In the genomic region with DNA sequence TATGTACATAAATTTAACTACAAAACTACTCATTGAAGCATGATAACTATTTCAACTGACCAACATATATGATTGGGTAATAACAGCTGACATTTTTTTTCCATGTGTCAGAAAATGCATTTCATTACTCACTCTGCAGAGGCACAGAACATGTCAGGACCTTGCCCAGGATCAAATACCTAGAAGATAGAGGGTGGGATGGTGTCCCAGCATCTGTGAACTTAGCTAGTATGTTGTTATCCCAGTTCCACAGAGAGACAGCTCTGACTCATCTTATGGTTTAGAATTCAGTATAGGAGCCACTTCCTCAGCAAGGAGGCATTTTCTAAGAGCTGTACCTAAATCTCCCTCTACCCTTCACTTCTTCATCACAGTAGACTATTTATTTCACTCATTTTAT, we compare ENCODE assay signal across 27 cellular contexts.
DNase-seq lines count a peak whose midpoint lies in the region; ATAC-seq, FAIRE-seq and TF ChIP-seq lines count a peak whose summit lies in the region.
"Had no signal": no experiment of that assay in that cellular context is flagged by ENCODE, and none has a peak within 500 bp of the region (broad histone marks: within the 10 kb centered on the region; RNA-seq: fewer than 3 reads in every experiment).

No MANE protein-coding gene starts in this region.

- no peak overlapping the region for H3K4me3 Mint-ChIP-seq in astrocyte (ENCODE audit: unreplicated experiment)
- H3K4me3 Mint-ChIP-seq in naive thymus-derived CD8-positive, alpha-beta T cell, result no peak overlapping the region
- H3K4me3 Mint-ChIP-seq: activated naive CD8-positive, alpha-beta T cell; brain; CD8-positive, alpha-beta memory T cell; endodermal cell; naive B cell; T-helper 17 cell had no signal

- H3K79me2 ChIP-seq in astrocyte (ENCODE audit: insufficient read depth, low read length) (no peaks in the 10 kb centered on the region), smooth muscle cell (ENCODE audit: low read depth) (no peaks in the 10 kb centered on the region)

- H3K27ac Mint-ChIP-seq in activated naive CD4-positive, alpha-beta T cell treated with anti-CD3 and anti-CD28 coated beads, Interleukin-2, amount 50 U/mL, for 72 hours, result no peak overlapping the region
- H3K27ac Mint-ChIP-seq in astrocyte (ENCODE audit: unreplicated experiment), result peak overlapping the region; percentile 96
- peak overlapping the region in 1 of 10 donors; percentile 6 for H3K27ac Mint-ChIP-seq in naive thymus-derived CD8-positive, alpha-beta T cell
- H3K27ac Mint-ChIP-seq: activated naive CD8-positive, alpha-beta T cell; brain; endodermal cell; T-helper 17 cell had no signal

- POLR2A ChIA-PET in naive thymus-derived CD8-positive, alpha-beta T cell (lab: Charles Lee), result no interaction called here

- H3K4me1 Mint-ChIP-seq in astrocyte (ENCODE audit: low read depth, unreplicated experiment), result peaks cover 16% of the 10 kb centered on the region
- H3K4me1 Mint-ChIP-seq in naive thymus-derived CD8-positive, alpha-beta T cell, result peaks cover 0 to 1% (median 0%) of the 10 kb centered on the region in 4 donors
- H3K4me1 Mint-ChIP-seq: brain; CD8-positive, alpha-beta memory T cell; endodermal cell; naive B cell; T-helper 17 cell had no signal

- no peaks in the 10 kb centered on the region for H3K27me3 ChIP-seq in astrocyte (ENCODE audit: insufficient read depth, low read length)
- H3K27me3 ChIP-seq in smooth muscle cell (ENCODE audit: low read depth), result no peaks in the 10 kb centered on the region

- H3K4me2 ChIP-seq in astrocyte (ENCODE audit: low read length) (no peak overlapping the region), smooth muscle cell (no peak overlapping the region)

- H3K36me3 ChIP-seq in astrocyte (ENCODE audit: insufficient read depth, low read length) (no peaks in the 10 kb centered on the region), smooth muscle cell (ENCODE audit: low read depth) (no peaks in the 10 kb centered on the region)
- H3K36me3 ChIP-seq: left ventricle myocardium inferior had no signal

- H3K9me3 Mint-ChIP-seq in activated naive CD4-positive, alpha-beta T cell treated with anti-CD3 and anti-CD28 coated beads, Interleukin-2, amount 50 U/mL, for 72 hours, result peaks cover 0 to 3% of the 10 kb centered on the region in 2 donors
- no peaks in the 10 kb centered on the region for H3K9me3 Mint-ChIP-seq in astrocyte (ENCODE audit: unreplicated experiment)
- H3K9me3 Mint-ChIP-seq in naive thymus-derived CD8-positive, alpha-beta T cell, result peaks cover 0 to 3% (median 0%) of the 10 kb centered on the region in 9 donors
- H3K9me3 Mint-ChIP-seq: brain, endodermal cell had no signal

- H3K4me3 ChIP-seq in astrocyte (ENCODE audit: insufficient read depth, low read depth, low read length) (no peak overlapping the region), fibroblast of pulmonary artery (replicated peaks; ENCODE audit: low read depth, low read length) (no peak overlapping the region), smooth muscle cell (no peak overlapping the region)
- H3K4me3 ChIP-seq: left ventricle myocardium inferior had no signal

- DNase-seq in activated naive CD4-positive, alpha-beta T cell treated with anti-CD3 and anti-CD28 coated beads, Interleukin-2, amount 50 U/mL, for 72 hours (ENCODE audit: low spot score in 2 of 2), result no peak
- no peak for DNase-seq in activated naive CD4-positive, alpha-beta T cell (lab: John Stamatoyannopoulos, UW)
- DNase-seq in astrocyte (ENCODE audit: low read depth), result peak; percentile 54
- peak; percentile 43 for DNase-seq in fibroblast of pulmonary artery (ENCODE audit: low read depth)
- DNase-seq in smooth muscle cell (lab: John Stamatoyannopoulos, UW; ENCODE audit: unreplicated experiment), result no peak
- DNase-seq in RCC 7860 (ENCODE audit: low spot score), result no peak
- DNase-seq in kidney tubule cell (ENCODE audit: low spot score), result no peak
- DNase-seq in naive thymus-derived CD8-positive, alpha-beta T cell, result no peak
- DNase-seq: activated CD4-positive, alpha-beta T cell treated with anti-CD3 and anti-CD28 coated beads for 4 hours; CD8-positive, alpha-beta memory T cell; cortex of kidney; DMS153; endodermal cell; left ventricle myocardium inferior; naive B cell; NCI-H2171 treated with DMSO at 0.1 percent for 48 hours; NCI-H524 treated with DMSO at 0.1 percent for 48 hours; NK-92 treated with Interleukin-12 subunit alpha and Interleukin-12 subunit beta, amount 100 ng/mL, for 24 hours; small intestine; stimulated activated CD4-positive, alpha-beta T cell treated with anti-CD3 and anti-CD28 coated beads, Interleukin-2, amount 100 ng/mL, for 24 hours; T-helper 17 cell had no signal

- no peaks in the 10 kb centered on the region for H3F3A ChIP-seq in smooth muscle cell (ENCODE audit: low read depth)

- H3K9me3 ChIP-seq in astrocyte (ENCODE audit: insufficient read depth, low read depth, low read length) (no peaks in the 10 kb centered on the region), smooth muscle cell (replicated peaks; ENCODE audit: low read depth) (no peaks in the 10 kb centered on the region)
- H3K9me3 ChIP-seq: left ventricle myocardium inferior had no signal

- H3K9ac ChIP-seq in astrocyte (ENCODE audit: low read length) (no peak overlapping the region), smooth muscle cell (ENCODE audit: low read depth) (no peak overlapping the region)

- no peaks in the 10 kb centered on the region for H3K27me3 Mint-ChIP-seq in astrocyte (ENCODE audit: low read depth, unreplicated experiment)
- no peaks in the 10 kb centered on the region for H3K27me3 Mint-ChIP-seq in naive thymus-derived CD8-positive, alpha-beta T cell
- H3K27me3 Mint-ChIP-seq: activated naive CD8-positive, alpha-beta T cell; CD8-positive, alpha-beta memory T cell; naive B cell; T-helper 17 cell had no signal

- H3K27ac ChIP-seq in astrocyte (ENCODE audit: low read depth, low read length), result no peak overlapping the region
- peak overlapping the region; percentile 63 for H3K27ac ChIP-seq in smooth muscle cell (ENCODE audit: low read depth)
- H3K27ac ChIP-seq: left ventricle myocardium inferior had no signal

- H3K4me1 ChIP-seq in astrocyte (ENCODE audit: insufficient read depth, low read length) (no peaks in the 10 kb centered on the region), smooth muscle cell (ENCODE audit: low read depth) (no peaks in the 10 kb centered on the region)
- H3K4me1 ChIP-seq: left ventricle myocardium inferior had no signal

- no peaks in the 10 kb centered on the region for H3K36me3 Mint-ChIP-seq in activated naive CD4-positive, alpha-beta T cell treated with anti-CD3 and anti-CD28 coated beads, Interleukin-2, amount 50 U/mL, for 72 hours
- H3K36me3 Mint-ChIP-seq in astrocyte (ENCODE audit: low read depth, unreplicated experiment), result no peaks in the 10 kb centered on the region
- H3K36me3 Mint-ChIP-seq in naive thymus-derived CD8-positive, alpha-beta T cell, result peaks cover 0 to 3% (median 0%) of the 10 kb centered on the region in 3 donors
- H3K36me3 Mint-ChIP-seq: brain; CD8-positive, alpha-beta memory T cell; naive B cell had no signal

- H2AFZ ChIP-seq in astrocyte (ENCODE audit: low read depth, low read length), result no peak overlapping the region
- H2AFZ ChIP-seq in smooth muscle cell (ENCODE audit: low read depth), result no peak overlapping the region

- peak; percentile 47 to 53 for ATAC-seq in activated naive CD4-positive, alpha-beta T cell treated with anti-CD3 and anti-CD28 coated beads, Interleukin-2, amount 50 U/mL, for 72 hours
- no peak for ATAC-seq in naive thymus-derived CD8-positive, alpha-beta T cell
- ATAC-seq: HCT116, HepG2, T-helper 17 cell had no signal

- no peak for FAIRE-seq in astrocyte (lab: Jason Lieb, UNC)
- FAIRE-seq in RCC 7860 (lab: Jason Lieb, UNC), result no peak
- FAIRE-seq: A204.1, HepG2, small intestine, urothelium cell line had no signal

- H4K20me1 ChIP-seq in astrocyte (ENCODE audit: insufficient read depth, low read length) (no peaks in the 10 kb centered on the region), smooth muscle cell (ENCODE audit: low read depth) (no peaks in the 10 kb centered on the region)

- TF ChIP-seq CTCF in astrocyte (IDR thresholded peaks at IDR 0.05; ENCODE audit: insufficient read depth, low read depth, low read length) (no peak), fibroblast of pulmonary artery (IDR thresholded peaks at IDR 0.05; ENCODE audit: low read length, missing control alignments) (no peak), smooth muscle cell (IDR thresholded peaks at IDR 0.05; ENCODE audit: borderline replicate concordance, insufficient read depth, poor library complexity, severe bottlenecking) (no peak)

Comparison
In these comparisons a context has a peak if more than half of its experiments do, and no peak if none do; other contexts are left out.
1. ATAC-seq: peak in activated naive CD4-positive, alpha-beta T cell treated with anti-CD3 and anti-CD28 coated beads, Interleukin-2, amount 50 U/mL, for 72 hours (2 of 2); none in naive thymus-derived CD8-positive, alpha-beta T cell (0 of 2).
2. DNase-seq: peak in astrocyte (single experiment) and fibroblast of pulmonary artery (single experiment); none in activated naive CD4-positive, alpha-beta T cell treated with anti-CD3 and anti-CD28 coated beads, Interleukin-2, amount 50 U/mL, for 72 hours (0 of 2), activated naive CD4-positive, alpha-beta T cell (0 of 4), smooth muscle cell (single experiment), RCC 7860 (single experiment), kidney tubule cell (single experiment) and naive thymus-derived CD8-positive, alpha-beta T cell (0 of 10).